In genomic region chr12:50402270-50403000, GRCh38 we compare ENCODE assay signal across 1 cellular context.
TF ChIP-seq lines count a peak whose summit lies in the region.

No MANE protein-coding gene starts in this region.

TF ChIP-seq in HepG2, 621 proteins besides CTCF, POLR2A, EP300 and RAD21 (continued from another document):
- TF ChIP-seq PBX3 (CRISPR knock-in tag; IDR thresholded peaks at IDR 0.05; ENCODE audit: borderline replicate concordance) (no peak), CBX1 (IDR thresholded peaks at IDR 0.05; ENCODE audit: low read depth) (no peak), ZNF496 (CRISPR knock-in tag; IDR thresholded peaks at IDR 0.05; ENCODE audit: insufficient replicate concordance) (no peak)
